Comparison of ENCODE assay signal across 8 cellular contexts in genomic region chr6:163412345-163412744, GRCh38. TPM values are rescaled to one million over a fixed set of nuclear protein-coding genes. Genes with fewer than 3 reads are reported as not detected.
A peak's percentile ranks its signal among the peaks of the same experiment; 100 is the strongest.
DNase-seq lines count a peak whose midpoint lies in the region; ATAC-seq, FAIRE-seq and TF ChIP-seq lines count a peak whose summit lies in the region.

No MANE protein-coding gene starts in this region.

- WGBS in heart right ventricle, 2 donors, result 6 to 9% methylated on average over 2 of the region's 2 CpGs
- 16% methylated on average over 2 of the region's 2 CpGs for WGBS in urinary bladder

- no peak for FAIRE-seq in bronchial epithelial cell (lab: Jason Lieb, UNC)

- TF ChIP-seq CTCF in heart right ventricle (IDR thresholded peaks at IDR 0.05) (no peak), bronchial epithelial cell (IDR thresholded peaks at IDR 0.05; ENCODE audit: insufficient read depth, low read length, severe bottlenecking) (no peak)

- H3K27me3 ChIP-seq in heart right ventricle (no peaks in the 10 kb centered on the region), bronchial epithelial cell (ENCODE audit: control insufficient read depth, insufficient read depth, low read length) (no peaks in the 10 kb centered on the region), mucosa of rectum (ENCODE audit: control insufficient read depth in 2 of 2, insufficient read depth in 2 of 2, low read length in 2 of 2) (peaks cover 5 to 37% of the 10 kb centered on the region in 2 donors)

- H3K9me3 ChIP-seq in heart right ventricle, result no peaks in the 10 kb centered on the region
- no peaks in the 10 kb centered on the region for H3K9me3 ChIP-seq in mucosa of rectum (ENCODE audit: control insufficient read depth in 2 of 2, low read length in 2 of 2)

- peaks cover 0 to 22% (median 14%) of the 10 kb centered on the region in 9 donors for H3K4me1 ChIP-seq in heart right ventricle
- H3K4me1 ChIP-seq in mucosa of rectum (ENCODE audit: control insufficient read depth in 2 of 2, insufficient read depth in 2 of 2, low read length in 2 of 2), result no peaks in the 10 kb centered on the region
- no peaks in the 10 kb centered on the region for H3K4me1 ChIP-seq in urinary bladder (ENCODE audit: insufficient read depth)

- no peak for ATAC-seq in heart right ventricle
- ATAC-seq in Right ventricle myocardium inferior, result no peak

- H3K36me3 ChIP-seq in heart right ventricle (no peaks in the 10 kb centered on the region), bronchial epithelial cell (ENCODE audit: control insufficient read depth, insufficient read depth, low read length) (no peaks in the 10 kb centered on the region), mucosa of rectum (ENCODE audit: control insufficient read depth in 2 of 2, insufficient read depth in 2 of 2, low read length in 2 of 2) (no peaks in the 10 kb centered on the region), urinary bladder (ENCODE audit: insufficient read depth) (no peaks in the 10 kb centered on the region)

- intact Hi-C loops in heart right ventricle (cut with DNase I), result loop anchor here in 9 of 10 donors (2.0 to 10.0 kb wide), 12 partner anchors 55 to 1512 kb away; no protein-coding TSS in a partner anchor
- intact Hi-C loops in Right ventricle myocardium inferior (cut with DNase I), result loop anchor here (2.0 kb wide), 1 partner anchor 124 kb away; no protein-coding TSS in a partner anchor

- H3K27ac ChIP-seq in heart right ventricle, result peak overlapping the region; percentile 95 to 100 (median 100)
- H3K27ac ChIP-seq in mucosa of rectum (ENCODE audit: low read depth in 2 of 2, low read length in 2 of 2), result peak overlapping the region; percentile 92 to 94
- no peak overlapping the region for H3K27ac ChIP-seq in urinary bladder (ENCODE audit: low read depth)

- DNase-seq in heart right ventricle, result no peak
- DNase-seq in Right ventricle myocardium inferior (ENCODE audit: missing footprints), result no peak
- DNase-seq in bronchial epithelial cell (ENCODE audit: low read depth), result peak; percentile 13
- DNase-seq in NCI-H345 (lab: John Stamatoyannopoulos, UW), result no peak
- no peak for DNase-seq in NCI-H226
- DNase-seq in activated gamma-delta T cell treated with Interleukin-2 at 50 U/mL for 16 hours, result no peak

- H3K9ac ChIP-seq in mucosa of rectum (ENCODE audit: low read depth in 1 of 2, low read length in 2 of 2), result peak overlapping the region in 1 of 2 donors; percentile 70

- H3K4me3 ChIP-seq in heart right ventricle (peak overlapping the region; percentile 48 to 85 (median 74)), bronchial epithelial cell (ENCODE audit: low read depth, low read length) (peak overlapping the region; percentile 89), mucosa of rectum (ENCODE audit: low read length in 2 of 2) (peak overlapping the region in 1 of 2 donors; percentile 81), urinary bladder (ENCODE audit: low read depth, low read length) (peak overlapping the region; percentile 93)

RNA-seq across cellular contexts. Expression of gene QKI, which starts 2.2 kb away (rescaled TPM):
- total RNA-seq in heart right ventricle, result 100 to 1,000 TPM; 386 to 551 (median 505) TPM
- 10 to 100 TPM; 74.7 to 86.2 TPM for polyA plus RNA-seq in heart right ventricle
- 459 TPM for total RNA-seq in Right ventricle myocardium inferior
- total RNA-seq in bronchial epithelial cell, result 51.1 and 67.2 TPM in 2 replicates
- 185 TPM for total RNA-seq in urinary bladder
- 72.2 TPM for polyA plus RNA-seq in urinary bladder
